Comparison of ENCODE assay signal across 21 cellular contexts in genomic region chr4:78722880-78723279, GRCh38.
"Had no signal": no experiment of that assay in that cellular context is flagged by ENCODE, and none has a peak within 500 bp of the region (broad histone marks: within the 10 kb centered on the region; RNA-seq: fewer than 3 reads in every experiment).

No MANE protein-coding gene starts in this region.

- H3K4me3 Mint-ChIP-seq: activated CD4-positive, alpha-beta T cell treated with anti-CD3 and anti-CD28 coated beads, Interleukin-2, amount 10 ng/mL, durations not matched to agents 24 days and 14 days; activated CD8-positive, alpha-beta T cell treated with anti-CD3 and anti-CD28 coated beads, Interleukin-2, amount 10 ng/mL, durations not matched to agents 7 days and 5 days; activated T-helper 17 cell treated with anti-CD3 and anti-CD28 coated beads, Interleukin-2, amount 50 U/mL, for 72 hours; naive thymus-derived CD4-positive, alpha-beta T cell; T-helper 17 cell had no signal

- H3K9me3 Mint-ChIP-seq: activated CD4-positive, alpha-beta T cell treated with anti-CD3 and anti-CD28 coated beads, Interleukin-2, amount 10 ng/mL, durations not matched to agents 24 days and 14 days; activated naive CD4-positive, alpha-beta T cell treated with anti-CD3 and anti-CD28 coated beads, Interleukin-2, amount 50 U/mL, for 72 hours; activated T-helper 17 cell treated with anti-CD3 and anti-CD28 coated beads, Interleukin-2, amount 50 U/mL, for 72 hours had no signal

- H3K9me3 ChIP-seq: esophagus muscularis mucosa, left ventricle myocardium inferior, pancreas, psoas muscle, right atrium auricular region, thyroid gland had no signal

- DNase-seq: activated CD4-positive, alpha-beta T cell treated with anti-CD3 and anti-CD28 coated beads, Interleukin-2, amount 10 ng/mL, durations not matched to agents 24 days and 14 days; activated CD8-positive, alpha-beta T cell treated with anti-CD3 and anti-CD28 coated beads, Interleukin-2, amount 10 ng/mL, durations not matched to agents 7 days and 5 days; activated T-cell treated with anti-CD3 and anti-CD28 coated beads, Interleukin-2, amount 50 U/mL, for 1 hour; central memory CD4-positive, alpha-beta T cell; glutamatergic neuron; hippocampal formation; kidney glomerular epithelial cell; left ventricle myocardium inferior; naive thymus-derived CD4-positive, alpha-beta T cell; pancreas; psoas muscle; stimulated activated CD4-positive, alpha-beta T cell treated with anti-CD3 and anti-CD28 coated beads, Interleukin-12 subunit alpha, Interleukin-12 subunit beta, amount 100 ng/mL, for 4 hours; stimulated activated CD4-positive, alpha-beta T cell treated with anti-CD3 and anti-CD28 coated beads, Interleukin-4, amount 100 ng/mL, for 4 hours; stimulated activated naive CD8-positive, alpha-beta T cell treated with anti-CD3 and anti-CD28 coated beads, Interleukin-15, Interleukin-2, amounts not matched to agents 100 U/mL and 50 U/mL, for 24 hours; T-helper 17 cell; thyroid gland had no signal

- H3K27ac Mint-ChIP-seq: activated CD4-positive, alpha-beta T cell treated with anti-CD3 and anti-CD28 coated beads, Interleukin-2, amount 10 ng/mL, durations not matched to agents 24 days and 14 days; activated CD8-positive, alpha-beta T cell treated with anti-CD3 and anti-CD28 coated beads, Interleukin-2, amount 10 ng/mL, durations not matched to agents 7 days and 5 days; activated T-helper 17 cell treated with anti-CD3 and anti-CD28 coated beads, Interleukin-2, amount 50 U/mL, for 72 hours; T-helper 17 cell had no signal

- H3K36me3 ChIP-seq: esophagus muscularis mucosa, left ventricle myocardium inferior, pancreas, right atrium auricular region, thyroid gland had no signal

- H3K4me1 ChIP-seq: pancreas, psoas muscle, thyroid gland had no signal

- H3K36me3 Mint-ChIP-seq: activated naive CD4-positive, alpha-beta T cell treated with anti-CD3 and anti-CD28 coated beads, Interleukin-2, amount 50 U/mL, for 72 hours; naive thymus-derived CD4-positive, alpha-beta T cell had no signal

- ATAC-seq: activated CD4-positive, CD25-positive, alpha-beta regulatory T cell treated with anti-CD3 and anti-CD28 coated beads, Interleukin-2, amount 50 U/mL, for 24 hours; activated CD8-positive, alpha-beta T cell treated with anti-CD3 and anti-CD28 coated beads, Interleukin-2, amount 10 ng/mL, durations not matched to agents 7 days and 5 days; activated naive CD4-positive, alpha-beta T cell treated with anti-CD3 and anti-CD28 coated beads, Interleukin-2, amount 50 U/mL, for 72 hours; activated T-helper 17 cell treated with anti-CD3 and anti-CD28 coated beads, Interleukin-2, amount 50 U/mL, for 72 hours; naive thymus-derived CD4-positive, alpha-beta T cell; pancreas; psoas muscle; stimulated activated naive CD8-positive, alpha-beta T cell treated with anti-CD3 and anti-CD28 coated beads, Interleukin-15, Interleukin-2, amounts not matched to agents 100 U/mL and 50 U/mL, for 24 hours; T-helper 17 cell had no signal

- H3K4me3 ChIP-seq: esophagus muscularis mucosa, left ventricle myocardium inferior, pancreas, psoas muscle, right atrium auricular region, thyroid gland had no signal

- H3K27me3 Mint-ChIP-seq: activated T-helper 17 cell treated with anti-CD3 and anti-CD28 coated beads, Interleukin-2, amount 50 U/mL, for 72 hours; T-helper 17 cell had no signal

- H3K27ac ChIP-seq: esophagus muscularis mucosa, pancreas, psoas muscle had no signal

- H3K27me3 ChIP-seq: esophagus muscularis mucosa, pancreas, right atrium auricular region, thyroid gland had no signal
